ENCODE assay signal across 9 cellular contexts in the genomic region with DNA sequence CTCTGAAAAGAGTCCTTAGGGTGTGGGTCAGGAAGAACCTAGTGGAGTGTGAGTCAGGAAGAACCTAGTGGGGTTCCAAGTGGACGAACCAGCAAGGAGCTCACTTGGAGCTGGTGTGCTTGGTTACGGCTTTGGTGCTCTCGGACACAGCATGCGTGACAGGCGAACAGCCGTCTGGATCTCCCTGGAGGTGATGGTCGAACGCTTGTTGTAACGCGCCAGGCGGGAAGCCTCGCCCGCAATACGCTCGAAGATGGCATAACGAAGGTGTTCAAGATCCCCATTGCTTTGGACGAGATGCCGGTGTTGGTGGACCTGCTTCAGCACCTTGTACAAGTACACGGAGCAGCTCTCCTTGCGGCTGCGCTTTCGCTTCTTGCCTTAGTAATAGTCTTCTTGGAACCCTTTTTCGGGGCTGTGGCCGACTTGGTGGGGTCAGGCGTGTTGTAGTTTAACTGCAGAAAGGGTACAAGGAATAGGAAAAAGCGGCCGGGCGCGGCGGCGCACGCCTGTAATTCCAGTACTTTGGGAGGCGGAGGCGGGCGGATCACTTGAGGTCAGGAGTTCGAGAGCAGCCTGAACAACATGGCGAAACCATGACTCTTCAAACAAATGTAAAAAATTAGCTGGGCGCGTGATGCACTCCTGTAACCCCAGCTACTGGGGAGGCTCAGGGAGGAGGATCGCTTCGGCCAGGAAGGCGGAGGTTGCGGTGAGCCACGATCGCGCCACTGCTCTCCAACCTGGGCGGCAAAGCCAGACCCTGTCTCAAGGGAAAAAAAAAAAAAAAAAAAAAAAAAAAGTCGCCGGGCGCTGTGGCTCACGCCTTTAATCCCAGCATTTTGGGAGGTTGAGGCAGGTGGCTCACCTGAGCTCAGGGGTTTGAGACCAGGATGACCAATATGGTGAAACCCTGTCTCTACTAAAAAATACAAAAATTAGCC. TPM values are rescaled to one million over a fixed set of nuclear protein-coding genes. Genes with fewer than 3 reads are reported as not detected.
DNase-seq lines count a peak whose midpoint lies in the region; TF ChIP-seq lines count a peak whose summit lies in the region.
"Had no signal": no experiment of that assay in that cellular context is flagged by ENCODE, and none has a peak within 500 bp of the region (broad histone marks: within the 10 kb centered on the region; RNA-seq: fewer than 3 reads in every experiment).

No MANE protein-coding gene starts in this region.

- H3K4me3 Mint-ChIP-seq in activated T-helper 1 cell treated with anti-CD3 and anti-CD28 coated beads, Interleukin-12 subunit alpha, Interleukin-12 subunit beta, Interleukin-2, Interleukin-4 antibody, amounts not matched to agents 30 ng/mL and 10 ng/mL and 1 ng/mL, durations not matched to agents 14 hours and 24 hours and 36 hours, result peak overlapping the region; percentile 99

- no peak for TF ChIP-seq CTCF in hepatocyte (IDR thresholded peaks at IDR 0.05; ENCODE audit: poor library complexity)
- TF ChIP-seq CTCF in GM13976 (IDR thresholded peaks at IDR 0.05; ENCODE audit: borderline replicate concordance, control extremely low read depth, extremely low read depth, insufficient read depth, missing control alignments), result no peak

- peaks cover 3% of the 10 kb centered on the region for H3K4me1 ChIP-seq in hepatocyte (ENCODE audit: insufficient read depth)

- no peaks in the 10 kb centered on the region for H3K9me2 ChIP-seq in hepatocyte (replicated peaks; ENCODE audit: insufficient read depth)

- H3K27ac Mint-ChIP-seq in activated T-helper 1 cell treated with anti-CD3 and anti-CD28 coated beads, Interleukin-12 subunit alpha, Interleukin-12 subunit beta, Interleukin-2, Interleukin-4 antibody, amounts not matched to agents 30 ng/mL and 10 ng/mL and 1 ng/mL, durations not matched to agents 14 hours and 24 hours and 36 hours, result peak overlapping the region; percentile 99

- no peaks in the 10 kb centered on the region for H3K27me3 ChIP-seq in hepatocyte
- H3K27me3 ChIP-seq: cardiac muscle cell had no signal

- peaks cover 2% of the 10 kb centered on the region for H3K36me3 Mint-ChIP-seq in activated T-helper 1 cell treated with anti-CD3 and anti-CD28 coated beads, Interleukin-12 subunit alpha, Interleukin-12 subunit beta, Interleukin-2, Interleukin-4 antibody, amounts not matched to agents 30 ng/mL and 10 ng/mL and 1 ng/mL, durations not matched to agents 14 hours and 24 hours and 36 hours (ENCODE audit: low read depth)

- 97% methylated on average over 50 of the region's 51 CpGs for WGBS in hepatocyte (ENCODE audit: low lambda C conversion rate, missing lambda C conversion rate)

- H3K9me3 Mint-ChIP-seq in activated T-helper 1 cell treated with anti-CD3 and anti-CD28 coated beads, Interleukin-12 subunit alpha, Interleukin-12 subunit beta, Interleukin-2, Interleukin-4 antibody, amounts not matched to agents 30 ng/mL and 10 ng/mL and 1 ng/mL, durations not matched to agents 14 hours and 24 hours and 36 hours, result no peaks in the 10 kb centered on the region

- H3K36me3 ChIP-seq in hepatocyte (replicated peaks; ENCODE audit: insufficient read depth, low read depth), result no peaks in the 10 kb centered on the region
- H3K36me3 ChIP-seq: cardiac muscle cell had no signal

- DNase-seq in activated CD8-positive, alpha-beta memory T cell treated with anti-CD3 and anti-CD28 coated beads for 24 hours, result peak; percentile 70
- DNase-seq in activated CD8-positive, alpha-beta memory T cell treated with anti-CD3 and anti-CD28 coated beads, Interleukin-2, amount 50 U/mL, for 4 hours, result no peak
- no peak for DNase-seq in activated T-helper 1 cell treated with anti-CD3 and anti-CD28 coated beads, Interleukin-12 subunit alpha, Interleukin-12 subunit beta, Interleukin-2, Interleukin-4 antibody, amounts not matched to agents 30 ng/mL and 10 ng/mL and 1 ng/mL, durations not matched to agents 14 hours and 24 hours and 36 hours (ENCODE audit: low spot score)
- no peak for DNase-seq in hepatocyte (ENCODE audit: low spot score)
- DNase-seq in stimulated activated CD4-positive, alpha-beta T cell treated with anti-CD3 and anti-CD28 coated beads, Interleukin-4, amount 100 ng/mL, for 1 hour, result peak; percentile 9
- no peak for DNase-seq in GM13976 (ENCODE audit: low spot score)
- no peak for DNase-seq in NCI-H446 treated with DMSO at 0.1 percent for 48 hours (lab: John Stamatoyannopoulos, UW)
- DNase-seq in mucosa of gallbladder (ENCODE audit: low spot score), result no peak

- no peak overlapping the region for H3K4me3 ChIP-seq in hepatocyte

- no peaks in the 10 kb centered on the region for H4K20me1 ChIP-seq in hepatocyte (ENCODE audit: insufficient read depth, poor library complexity, severe bottlenecking)

- in situ Hi-C loops in GM13976 (cut with MboI; ENCODE audit: low sequenced_read_pairs, unreplicated experiment), result no loop called here

- H3K9me3 ChIP-seq in hepatocyte (ENCODE audit: low read depth), result no peaks in the 10 kb centered on the region

- intact Hi-C loops in activated T-helper 1 cell treated with anti-CD3 and anti-CD28 coated beads, Interleukin-12 subunit alpha, Interleukin-12 subunit beta, Interleukin-2, Interleukin-4 antibody, amounts not matched to agents 30 ng/mL and 10 ng/mL and 1 ng/mL, durations not matched to agents 14 hours and 24 hours and 36 hours (cut with micrococcal nuclease), result no loop called here

- peak overlapping the region; percentile 32 for H2AFZ ChIP-seq in hepatocyte

- H3K27ac ChIP-seq in hepatocyte, result no peak overlapping the region
- H3K27ac ChIP-seq: cardiac muscle cell had no signal

- peak overlapping the region; percentile 85 for H3K4me2 ChIP-seq in hepatocyte

- H3K4me1 Mint-ChIP-seq in activated T-helper 1 cell treated with anti-CD3 and anti-CD28 coated beads, Interleukin-12 subunit alpha, Interleukin-12 subunit beta, Interleukin-2, Interleukin-4 antibody, amounts not matched to agents 30 ng/mL and 10 ng/mL and 1 ng/mL, durations not matched to agents 14 hours and 24 hours and 36 hours (ENCODE audit: low read depth), result peaks cover 65% of the 10 kb centered on the region

- H3K79me2 ChIP-seq in hepatocyte, result no peaks in the 10 kb centered on the region

- H3K27me3 Mint-ChIP-seq in activated T-helper 1 cell treated with anti-CD3 and anti-CD28 coated beads, Interleukin-12 subunit alpha, Interleukin-12 subunit beta, Interleukin-2, Interleukin-4 antibody, amounts not matched to agents 30 ng/mL and 10 ng/mL and 1 ng/mL, durations not matched to agents 14 hours and 24 hours and 36 hours (ENCODE audit: insufficient read depth), result peaks cover 8% of the 10 kb centered on the region

RNA-seq across cellular contexts. Expression of a gene that starts 48.0 kb away (rescaled TPM):
- total RNA-seq in activated T-helper 1 cell treated with anti-CD3 and anti-CD28 coated beads, Interleukin-12 subunit alpha, Interleukin-12 subunit beta, Interleukin-2, Interleukin-4 antibody, amounts not matched to agents 30 ng/mL and 10 ng/mL and 1 ng/mL, durations not matched to agents 14 hours and 24 hours and 36 hours, result not detected in 2 replicates
- total RNA-seq in hepatocyte (not detected in 2 replicates), mucosa of gallbladder (not detected)
- polyA plus RNA-seq in hepatocyte, result not detected in 2 replicates
- total RNA-seq: cardiac muscle cell had no signal
- polyA plus RNA-seq: cardiac muscle cell had no signal

Comparison
In these comparisons a context has a peak if more than half of its experiments do, and no peak if none do; other contexts are left out.
1. DNase-seq: peak in activated CD8-positive, alpha-beta memory T cell treated with anti-CD3 and anti-CD28 coated beads for 24 hours (single experiment) and stimulated activated CD4-positive, alpha-beta T cell treated with anti-CD3 and anti-CD28 coated beads, Interleukin-4, amount 100 ng/mL, for 1 hour (single experiment); none in activated CD8-positive, alpha-beta memory T cell treated with anti-CD3 and anti-CD28 coated beads, Interleukin-2, amount 50 U/mL, for 4 hours (single experiment), activated T-helper 1 cell treated with anti-CD3 and anti-CD28 coated beads, Interleukin-12 subunit alpha, Interleukin-12 subunit beta, Interleukin-2, Interleukin-4 antibody, amounts not matched to agents 30 ng/mL and 10 ng/mL and 1 ng/mL, durations not matched to agents 14 hours and 24 hours and 36 hours (single experiment), hepatocyte (single experiment), GM13976 (single experiment), NCI-H446 treated with DMSO at 0.1 percent for 48 hours (single experiment) and mucosa of gallbladder (single experiment).